In genomic region chr12:57487597-57488396, GRCh38 we compare ENCODE assay signal across 8 cellular contexts.
DNase-seq lines count a peak whose midpoint lies in the region; ATAC-seq lines count a peak whose summit lies in the region.

TSS of gene MARS1 (plus strand) at chr12:57488068. CDS start at chr12:57488091, 23 bp downstream.

- DNase-seq in Ammon's horn (ENCODE audit: low spot score) (peak; percentile 98), NCI-H446 treated with DMSO at 0.1 percent for 48 hours (lab: John Stamatoyannopoulos, UW) (peak; percentile 92), cerebellar cortex (ENCODE audit: low spot score) (peak; percentile 98), islet precursor cell (peak; percentile 98)
- peak; percentile 86 to 91 (median 90) for DNase-seq in stimulated activated CD4-positive, alpha-beta T cell treated with anti-CD3 and anti-CD28 coated beads, Interleukin-12 subunit alpha, Interleukin-12 subunit beta, amount 100 ng/mL, for 48 hours (ENCODE audit: low read depth in 2 of 3, low spot score in 1 of 3)

- ATAC-seq in GM19043 (IDR thresholded peaks at IDR 0.05; ENCODE audit: low read depth, unreplicated experiment) (peak; percentile 99), HG03378 (IDR thresholded peaks at IDR 0.05; ENCODE audit: unreplicated experiment) (peak; percentile 98)
- ATAC-seq in activated CD4-positive, CD25-positive, alpha-beta regulatory T cell treated with anti-CD3 and anti-CD28 coated beads, Interleukin-2, amount 50 U/mL, for 24 hours = peak; percentile 98 to 99

Comparison
In these comparisons a context has a peak if more than half of its experiments do, and no peak if none do; other contexts are left out.
1. Peak in every context shown above with its lines: DNase-seq and ATAC-seq.